Comparison of ENCODE assay signal across 16 cellular contexts in genomic region chr12:105369014-105369413, GRCh38. TPM values are rescaled to one million over a fixed set of nuclear protein-coding genes. Genes with fewer than 3 reads are reported as not detected.
DNase-seq lines count a peak whose midpoint lies in the region; ATAC-seq and TF ChIP-seq lines count a peak whose summit lies in the region.
"Had no signal": no experiment of that assay in that cellular context is flagged by ENCODE, and none has a peak within 500 bp of the region (broad histone marks: within the 10 kb centered on the region; RNA-seq: fewer than 3 reads in every experiment).

No MANE protein-coding gene starts in this region.

- 15% methylated on average over 3 of the region's 3 CpGs for WGBS in smooth muscle cell (ENCODE audit: low lambda C conversion rate)

- H3K4me1 ChIP-seq in RWPE2 (ENCODE audit: insufficient read depth, poor library complexity, severe bottlenecking) = no peaks in the 10 kb centered on the region
- H3K4me1 ChIP-seq in smooth muscle cell (ENCODE audit: low read depth) = no peaks in the 10 kb centered on the region
- H3K4me1 ChIP-seq: sigmoid colon, tibial nerve had no signal

- CTCF ChIA-PET in activated naive CD4-positive, alpha-beta T cell treated with anti-CD3 and anti-CD28 coated beads, Interleukin-2, amount 10 ng/mL, durations not matched to agents 7 days and 5 days (lab: Charles Lee) = interaction anchor here (1.0 kb wide), 1 partner anchor 205 kb away, joined by 3 read pairs; no protein-coding TSS in a partner anchor
- CTCF ChIA-PET in activated CD4-positive, alpha-beta T cell treated with anti-CD3 and anti-CD28 coated beads for 36 hours (lab: Charles Lee) = interaction anchor here (1.5 kb wide), 1 partner anchor 16 kb away, joined by 3 read pairs; no protein-coding TSS in a partner anchor

- H3K9me3 ChIP-seq in RWPE2 (ENCODE audit: severe bottlenecking) (no peaks in the 10 kb centered on the region), smooth muscle cell (replicated peaks; ENCODE audit: low read depth) (no peaks in the 10 kb centered on the region)
- H3K9me3 ChIP-seq: sigmoid colon, tibial nerve had no signal

- peak overlapping the region; percentile 30 for H3K4me2 ChIP-seq in smooth muscle cell

- H3K9ac ChIP-seq in smooth muscle cell (ENCODE audit: low read depth) = no peak overlapping the region

- no peak overlapping the region for H3K27ac ChIP-seq in RWPE2 (ENCODE audit: poor library complexity, severe bottlenecking)
- peak overlapping the region; percentile 46 for H3K27ac ChIP-seq in smooth muscle cell (ENCODE audit: low read depth)
- H3K27ac ChIP-seq: sigmoid colon, tibial nerve had no signal

- H3K27ac Mint-ChIP-seq in activated naive CD4-positive, alpha-beta T cell treated with anti-CD3 and anti-CD28 coated beads, Interleukin-2, amount 50 U/mL, for 72 hours = no peak overlapping the region
- no peak overlapping the region for H3K27ac Mint-ChIP-seq in activated naive CD4-positive, alpha-beta T cell treated with anti-CD3 and anti-CD28 coated beads, Interleukin-2, amount 10 ng/mL, durations not matched to agents 7 days and 5 days
- no peak overlapping the region for H3K27ac Mint-ChIP-seq in activated CD4-positive, alpha-beta T cell treated with anti-CD3 and anti-CD28 coated beads for 36 hours
- H3K27ac Mint-ChIP-seq: activated naive CD8-positive, alpha-beta T cell; T-helper 1 cell treated with Interleukin-12 subunit alpha and Interleukin-12 subunit beta and Interleukin-4 antibody, amounts not matched to agents 30 μg/mL and 1 μg/mL, for 36 hours had no signal

- TF ChIP-seq CTCF in RWPE2 (IDR thresholded peaks at IDR 0.05; ENCODE audit: poor library complexity, severe bottlenecking) (no peak), fibroblast of the aortic adventitia (IDR thresholded peaks at IDR 0.05; ENCODE audit: insufficient read depth, low read length) (peak; percentile 43), smooth muscle cell (IDR thresholded peaks at IDR 0.05; ENCODE audit: borderline replicate concordance, insufficient read depth, poor library complexity, severe bottlenecking) (no peak)

- H3F3A ChIP-seq in smooth muscle cell (ENCODE audit: low read depth) = no peaks in the 10 kb centered on the region

- no peaks in the 10 kb centered on the region for H3K27me3 Mint-ChIP-seq in activated naive CD4-positive, alpha-beta T cell treated with anti-CD3 and anti-CD28 coated beads, Interleukin-2, amount 10 ng/mL, durations not matched to agents 7 days and 5 days
- no peaks in the 10 kb centered on the region for H3K27me3 Mint-ChIP-seq in activated CD4-positive, alpha-beta T cell treated with anti-CD3 and anti-CD28 coated beads for 36 hours
- H3K27me3 Mint-ChIP-seq: activated naive CD8-positive, alpha-beta T cell; naive B cell had no signal

- no peaks in the 10 kb centered on the region for H3K9me3 Mint-ChIP-seq in activated naive CD4-positive, alpha-beta T cell treated with anti-CD3 and anti-CD28 coated beads, Interleukin-2, amount 50 U/mL, for 72 hours
- no peaks in the 10 kb centered on the region for H3K9me3 Mint-ChIP-seq in activated naive CD4-positive, alpha-beta T cell treated with anti-CD3 and anti-CD28 coated beads, Interleukin-2, amount 10 ng/mL, durations not matched to agents 7 days and 5 days
- H3K9me3 Mint-ChIP-seq in activated CD4-positive, alpha-beta T cell treated with anti-CD3 and anti-CD28 coated beads for 36 hours (ENCODE audit: low read depth) = no peaks in the 10 kb centered on the region
- H3K9me3 Mint-ChIP-seq: naive B cell; T-helper 1 cell treated with Interleukin-12 subunit alpha and Interleukin-12 subunit beta and Interleukin-4 antibody, amounts not matched to agents 30 μg/mL and 1 μg/mL, for 36 hours had no signal

- H3K4me3 ChIP-seq in RWPE2 (ENCODE audit: severe bottlenecking) (no peak overlapping the region), fibroblast of the aortic adventitia (ENCODE audit: low read depth, low read length) (no peak overlapping the region), smooth muscle cell (no peak overlapping the region)
- H3K4me3 ChIP-seq: sigmoid colon, tibial nerve had no signal

- POLR2A ChIA-PET in activated CD4-positive, alpha-beta T cell treated with anti-CD3 and anti-CD28 coated beads for 36 hours (lab: Charles Lee) = no interaction called here

- peak; percentile 36 to 40 for ATAC-seq in activated naive CD4-positive, alpha-beta T cell treated with anti-CD3 and anti-CD28 coated beads, Interleukin-2, amount 50 U/mL, for 72 hours
- peak; percentile 59; the same call in 1 of the 3 replicates for ATAC-seq in RWPE2 (ENCODE audit: low read depth)
- no peak for ATAC-seq in activated CD4-positive, alpha-beta T cell treated with anti-CD3 and anti-CD28 coated beads for 36 hours
- ATAC-seq in HG02852 (IDR thresholded peaks at IDR 0.05; ENCODE audit: unreplicated experiment) = no peak

- no peaks in the 10 kb centered on the region for H3K79me2 ChIP-seq in smooth muscle cell (ENCODE audit: low read depth)

- H3K4me1 Mint-ChIP-seq in activated naive CD4-positive, alpha-beta T cell treated with anti-CD3 and anti-CD28 coated beads, Interleukin-2, amount 10 ng/mL, durations not matched to agents 7 days and 5 days = no peaks in the 10 kb centered on the region
- no peaks in the 10 kb centered on the region for H3K4me1 Mint-ChIP-seq in activated CD4-positive, alpha-beta T cell treated with anti-CD3 and anti-CD28 coated beads for 36 hours
- H3K4me1 Mint-ChIP-seq: naive B cell had no signal

- H3K4me3 Mint-ChIP-seq in activated naive CD4-positive, alpha-beta T cell treated with anti-CD3 and anti-CD28 coated beads, Interleukin-2, amount 10 ng/mL, durations not matched to agents 7 days and 5 days = no peak overlapping the region
- H3K4me3 Mint-ChIP-seq in activated CD4-positive, alpha-beta T cell treated with anti-CD3 and anti-CD28 coated beads for 36 hours = no peak overlapping the region
- H3K4me3 Mint-ChIP-seq: activated naive CD8-positive, alpha-beta T cell; naive B cell; T-helper 1 cell treated with Interleukin-12 subunit alpha and Interleukin-12 subunit beta and Interleukin-4 antibody, amounts not matched to agents 30 μg/mL and 1 μg/mL, for 36 hours had no signal

- DNase-seq in activated naive CD4-positive, alpha-beta T cell treated with anti-CD3 and anti-CD28 coated beads, Interleukin-2, amount 50 U/mL, for 72 hours (ENCODE audit: low spot score in 2 of 2) = no peak
- no peak for DNase-seq in activated naive CD4-positive, alpha-beta T cell treated with anti-CD3 and anti-CD28 coated beads, Interleukin-2, amount 10 ng/mL, durations not matched to agents 7 days and 5 days
- DNase-seq in RWPE2 (ENCODE audit: low spot score) (no peak), fibroblast of the aortic adventitia (ENCODE audit: low read depth) (peak; percentile 85), smooth muscle cell (lab: John Stamatoyannopoulos, UW; ENCODE audit: unreplicated experiment) (no peak), NCI-H2196 treated with DMSO at 0.1 percent for 48 hours (lab: John Stamatoyannopoulos, UW; ENCODE audit: unreplicated experiment) (no peak)
- no peak for DNase-seq in activated CD4-positive, alpha-beta T cell treated with anti-CD3 and anti-CD28 coated beads for 36 hours
- DNase-seq: ACHN; effector CD4-positive, alpha-beta T cell; naive B cell; NCI-H1694 treated with DMSO at 0.1 percent for 48 hours; sigmoid colon had no signal

- intact Hi-C loops in activated CD4-positive, alpha-beta T cell treated with anti-CD3 and anti-CD28 coated beads for 36 hours (cut with DNase I, micrococcal nuclease) = no loop called here

- H3K36me3 ChIP-seq in RWPE2 (ENCODE audit: low read depth) = peaks cover 55% of the 10 kb centered on the region
- H3K36me3 ChIP-seq in smooth muscle cell (ENCODE audit: low read depth) = peaks cover 5% of the 10 kb centered on the region
- H3K36me3 ChIP-seq: sigmoid colon, tibial nerve had no signal

- peaks cover 6% of the 10 kb centered on the region for H4K20me1 ChIP-seq in smooth muscle cell (ENCODE audit: low read depth)

- H3K36me3 Mint-ChIP-seq in activated naive CD4-positive, alpha-beta T cell treated with anti-CD3 and anti-CD28 coated beads, Interleukin-2, amount 50 U/mL, for 72 hours = no peaks in the 10 kb centered on the region
- peaks cover 31% of the 10 kb centered on the region for H3K36me3 Mint-ChIP-seq in activated naive CD4-positive, alpha-beta T cell treated with anti-CD3 and anti-CD28 coated beads, Interleukin-2, amount 10 ng/mL, durations not matched to agents 7 days and 5 days
- H3K36me3 Mint-ChIP-seq in activated CD4-positive, alpha-beta T cell treated with anti-CD3 and anti-CD28 coated beads for 36 hours (ENCODE audit: low read depth) = no peaks in the 10 kb centered on the region

- no peak overlapping the region for H2AFZ ChIP-seq in smooth muscle cell (ENCODE audit: low read depth)

- H3K27me3 ChIP-seq in RWPE2 (ENCODE audit: insufficient read depth, poor library complexity, severe bottlenecking) = no peaks in the 10 kb centered on the region
- no peaks in the 10 kb centered on the region for H3K27me3 ChIP-seq in smooth muscle cell (ENCODE audit: low read depth)
- H3K27me3 ChIP-seq: sigmoid colon, tibial nerve had no signal

RNA-seq across cellular contexts. Expression of gene C12orf75, which starts 38.5 kb away (rescaled TPM):
- total RNA-seq in activated naive CD4-positive, alpha-beta T cell treated with anti-CD3 and anti-CD28 coated beads, Interleukin-2, amount 50 U/mL, for 72 hours = 10 to 100 TPM; 46.2 to 76.0 TPM
- 31.7 and 130 TPM in 2 replicates for total RNA-seq in fibroblast of the aortic adventitia (ENCODE audit: low replicate concordance)
- 201 and 236 TPM in 2 replicates for total RNA-seq in smooth muscle cell
- 261 and 309 TPM in 2 replicates for polyA plus RNA-seq in smooth muscle cell
- total RNA-seq in activated CD4-positive, alpha-beta T cell treated with anti-CD3 and anti-CD28 coated beads for 36 hours = 10 to 100 TPM; 53.8 to 59.9 TPM

Comparison
In these comparisons a context has a peak if more than half of its experiments do, and no peak if none do; other contexts are left out.
1. ATAC-seq: peak in activated naive CD4-positive, alpha-beta T cell treated with anti-CD3 and anti-CD28 coated beads, Interleukin-2, amount 50 U/mL, for 72 hours (2 of 2) and RWPE2 (single experiment); none in activated CD4-positive, alpha-beta T cell treated with anti-CD3 and anti-CD28 coated beads for 36 hours (single experiment) and HG02852 (single experiment).